ENCODE assay signal across 1 cellular context in the genomic region with DNA sequence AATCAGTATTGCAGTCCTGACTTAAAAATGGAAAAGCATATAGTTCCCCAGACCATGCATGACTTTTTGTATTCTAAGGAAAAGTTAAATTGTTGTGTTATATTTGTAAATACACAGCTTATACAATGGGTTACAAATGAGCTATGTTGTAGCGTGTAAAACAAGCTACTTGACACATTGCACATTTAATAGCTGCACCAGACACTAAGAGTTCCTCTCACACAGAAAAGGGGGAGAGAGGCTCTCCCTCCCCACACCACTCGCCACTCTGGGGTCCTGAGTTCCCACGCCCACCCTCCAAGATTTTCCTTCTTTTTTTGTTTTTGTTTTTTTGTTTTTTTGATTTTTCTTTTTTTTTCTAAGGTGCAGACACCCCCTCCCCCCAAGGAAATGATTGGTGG.
TF ChIP-seq lines count a peak whose summit lies in the region.

No MANE protein-coding gene starts in this region.

TF ChIP-seq in IMR-90, 13 proteins besides CTCF, POLR2A, EP300 and RAD21 (continued from another document):
- TF ChIP-seq, protein P1, sequence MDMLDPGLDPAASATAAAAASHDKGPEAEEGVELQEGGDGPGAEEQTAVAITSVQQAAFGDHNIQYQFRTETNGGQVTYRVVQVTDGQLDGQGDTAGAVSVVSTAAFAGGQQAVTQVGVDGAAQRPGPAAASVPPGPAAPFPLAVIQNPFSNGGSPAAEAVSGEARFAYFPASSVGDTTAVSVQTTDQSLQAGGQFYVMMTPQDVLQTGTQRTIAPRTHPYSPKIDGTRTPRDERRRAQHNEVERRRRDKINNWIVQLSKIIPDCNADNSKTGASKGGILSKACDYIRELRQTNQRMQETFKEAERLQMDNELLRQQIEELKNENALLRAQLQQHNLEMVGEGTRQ (IDR thresholded peaks at IDR 0.05; ENCODE audit: low read depth, low read length) = no peak
- TF ChIP-seq NFE2L2 (IDR thresholded peaks at IDR 0.05; ENCODE audit: low read depth, low read length) (no peak), MAZ (IDR thresholded peaks at IDR 0.05; ENCODE audit: borderline replicate concordance, low read depth, low read length) (no peak), CEBPB (IDR thresholded peaks at IDR 0.05; ENCODE audit: low read depth, low read length) (no peak)
- TF ChIP-seq, protein P2, sequence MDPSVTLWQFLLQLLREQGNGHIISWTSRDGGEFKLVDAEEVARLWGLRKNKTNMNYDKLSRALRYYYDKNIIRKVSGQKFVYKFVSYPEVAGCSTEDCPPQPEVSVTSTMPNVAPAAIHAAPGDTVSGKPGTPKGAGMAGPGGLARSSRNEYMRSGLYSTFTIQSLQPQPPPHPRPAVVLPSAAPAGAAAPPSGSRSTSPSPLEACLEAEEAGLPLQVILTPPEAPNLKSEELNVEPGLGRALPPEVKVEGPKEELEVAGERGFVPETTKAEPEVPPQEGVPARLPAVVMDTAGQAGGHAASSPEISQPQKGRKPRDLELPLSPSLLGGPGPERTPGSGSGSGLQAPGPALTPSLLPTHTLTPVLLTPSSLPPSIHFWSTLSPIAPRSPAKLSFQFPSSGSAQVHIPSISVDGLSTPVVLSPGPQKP (IDR thresholded peaks at IDR 0.05; ENCODE audit: borderline replicate concordance, low read depth, low read length) = no peak
